ENCODE assay signal across 24 cellular contexts in genomic region chr16:1068451-1068850, GRCh38. TPM values are rescaled to one million over a fixed set of nuclear protein-coding genes. Genes with fewer than 3 reads are reported as not detected.
"Had no signal": no experiment of that assay in that cellular context is flagged by ENCODE, and none has a peak within 500 bp of the region (broad histone marks: within the 10 kb centered on the region; RNA-seq: fewer than 3 reads in every experiment).

No MANE protein-coding gene starts in this region.

- DNase-seq: effector CD4-positive, alpha-beta T cell; erythroblast; foreskin keratinocyte; immature natural killer cell; left lung; mesenchymal stem cell; midbrain; occipital lobe; stimulated activated CD4-positive, alpha-beta T cell treated with anti-CD3 and anti-CD28 coated beads, Interleukin-4, amount 100 ng/mL, for 4 hours; stimulated activated naive CD4-positive, alpha-beta T cell; stomach; substantia nigra; transverse colon had no signal

- ATAC-seq: foreskin keratinocyte; left lung; natural killer cell treated with Interleukin-12 subunit alpha and Interleukin-12 subunit beta and Interleukin-15 and Interleukin-18, amount 100 ng/mL, for 72 hours; sciatic nerve had no signal

- H3K4me3 ChIP-seq: coronary artery, left lung, lung, neural progenitor cell, prostate gland, skin epidermis, stomach, thoracic aorta, transverse colon had no signal

- H3K9ac ChIP-seq: neural progenitor cell, parathyroid adenoma had no signal

- H2AFZ ChIP-seq: neural progenitor cell, parathyroid adenoma had no signal

- H3K4me2 ChIP-seq: neural progenitor cell had no signal

- H3K36me3 ChIP-seq: left lung, neural progenitor cell, prostate gland, stomach, thoracic aorta, transverse colon had no signal

- H3K27ac ChIP-seq: coronary artery, foreskin keratinocyte, left lung, neural progenitor cell, parathyroid adenoma, prostate gland, skin epidermis, stomach, thoracic aorta, transverse colon had no signal

- H3K9me3 ChIP-seq: left lung, prostate gland, stomach, thoracic aorta, transverse colon had no signal

- H3K4me1 ChIP-seq: foreskin keratinocyte, left lung, parathyroid adenoma, prostate gland, transverse colon had no signal

- H3K79me2 ChIP-seq: parathyroid adenoma had no signal

RNA-seq across cellular contexts. Expression of gene SSTR5, which starts 4.1 kb away (rescaled TPM):
- polyA plus RNA-seq: foreskin keratinocyte, immature natural killer cell, keratinocyte, lung had no signal

RNA-seq across cellular contexts. Expression of gene C1QTNF8, which starts 27.6 kb away (rescaled TPM):
- polyA plus RNA-seq: endothelial cell of umbilical vein, foreskin keratinocyte, immature natural killer cell, keratinocyte, stomach had no signal
